In the genomic region with DNA sequence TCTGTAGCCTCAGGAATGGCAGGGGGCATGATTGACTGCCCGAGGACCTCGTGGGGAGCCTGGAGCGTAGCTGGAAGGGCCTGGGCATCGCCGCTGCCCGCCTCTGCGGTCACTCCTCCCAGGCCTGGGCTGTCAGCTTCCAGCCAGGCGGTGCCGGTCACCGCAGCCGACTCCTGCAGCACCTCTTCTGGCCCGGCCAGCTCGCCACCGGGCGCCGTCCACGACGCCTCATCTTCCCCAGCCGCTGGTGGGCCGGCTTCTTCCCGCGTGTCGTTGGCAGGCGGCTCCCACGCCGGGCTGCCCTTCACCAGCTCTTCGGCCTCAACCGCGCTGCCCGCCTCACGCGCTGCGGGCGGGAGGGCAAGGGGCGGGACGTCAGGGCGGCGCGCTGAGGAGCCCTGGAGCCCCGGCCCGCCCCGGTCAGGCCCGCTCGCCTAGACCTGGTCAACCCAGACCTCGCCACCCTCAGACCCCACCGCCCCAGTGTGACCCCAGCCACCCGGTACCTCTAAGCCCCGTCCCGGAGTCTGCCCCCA, we compare ENCODE assay signal across 8 cellular contexts. TPM values are rescaled to one million over a fixed set of nuclear protein-coding genes. Genes with fewer than 3 reads are reported as not detected.
A peak's percentile ranks its signal among the peaks of the same experiment; 100 is the strongest.
DNase-seq lines count a peak whose midpoint lies in the region; ATAC-seq and TF ChIP-seq lines count a peak whose summit lies in the region.

No MANE protein-coding gene starts in this region.

- H3K4me3 ChIP-seq in SJSA1 (peak overlapping the region; percentile 37), fibroblast of pulmonary artery (replicated peaks; ENCODE audit: low read depth, low read length) (peak overlapping the region; percentile 47), ovary (peak overlapping the region; percentile 56)

- WGBS in ovary, 3 donors: 3 to 4% (median 3%) methylated on average over 20 to 49 of the region's 49 CpGs

- H3K36me3 ChIP-seq in SJSA1 (no peaks in the 10 kb centered on the region), ovary (no peaks in the 10 kb centered on the region)

- DNase-seq in EH (ENCODE audit: low read depth): peak; percentile 12
- no peak for DNase-seq in SJSA1 (ENCODE audit: low read depth in 1 of 2, low spot score in 2 of 2)
- DNase-seq in fibroblast of pulmonary artery (ENCODE audit: low read depth): no peak
- no peak for DNase-seq in ovary
- DNase-seq in SHP77 (lab: John Stamatoyannopoulos, UW): no peak

- H3K27ac ChIP-seq in SJSA1 (no peak overlapping the region), ovary (no peak overlapping the region)

- no peaks in the 10 kb centered on the region for H3K9me3 ChIP-seq in SJSA1 (replicated peaks)
- H3K9me3 ChIP-seq in ovary: no peaks in the 10 kb centered on the region

- TF ChIP-seq EP300 in ovary (IDR thresholded peaks at IDR 0.05): no peak

- TF ChIP-seq CTCF in fibroblast of pulmonary artery (IDR thresholded peaks at IDR 0.05; ENCODE audit: low read length, missing control alignments) (no peak), ovary (IDR thresholded peaks at IDR 0.05) (no peak)

- H3K27me3 ChIP-seq in SJSA1 (replicated peaks) (peaks cover 22% of the 10 kb centered on the region), ovary (no peaks in the 10 kb centered on the region)

- no peak for ATAC-seq in GM18858 (IDR thresholded peaks at IDR 0.05; ENCODE audit: unreplicated experiment)
- ATAC-seq in HG03469 (IDR thresholded peaks at IDR 0.05; ENCODE audit: unreplicated experiment): no peak
- ATAC-seq in GM18505 (IDR thresholded peaks at IDR 0.05; ENCODE audit: unreplicated experiment): no peak

- TF ChIP-seq POLR2A in ovary (IDR thresholded peaks at IDR 0.05) (no peak), GM18505 (IDR thresholded peaks at IDR 0.05; ENCODE audit: borderline replicate concordance, extremely low read depth, insufficient read depth, insufficient read length) (no peak)

- intact Hi-C loops in ovary (cut with DNase I): no loop called here

- H3K4me1 ChIP-seq in SJSA1 (replicated peaks) (peaks cover 15% of the 10 kb centered on the region), ovary (ENCODE audit: insufficient read depth) (peaks cover 4% of the 10 kb centered on the region)

RNA-seq across cellular contexts. Expression of gene CSPG5, which starts 1.0 kb away (rescaled TPM):
- 0.24 TPM in 1 of 2 replicates, not detected in the other for total RNA-seq in SJSA1 (2014; rRNA removed; shearing (Covaris generic))
- under 1 TPM in 5 of 7 donors, not detected in 2; 0.11 to 0.45 (median 0.30) TPM for total RNA-seq in ovary
- under 1 TPM; 0.22 to 0.42 TPM for polyA plus RNA-seq in ovary
